ENCODE assay signal across 1 cellular context in the genomic region with DNA sequence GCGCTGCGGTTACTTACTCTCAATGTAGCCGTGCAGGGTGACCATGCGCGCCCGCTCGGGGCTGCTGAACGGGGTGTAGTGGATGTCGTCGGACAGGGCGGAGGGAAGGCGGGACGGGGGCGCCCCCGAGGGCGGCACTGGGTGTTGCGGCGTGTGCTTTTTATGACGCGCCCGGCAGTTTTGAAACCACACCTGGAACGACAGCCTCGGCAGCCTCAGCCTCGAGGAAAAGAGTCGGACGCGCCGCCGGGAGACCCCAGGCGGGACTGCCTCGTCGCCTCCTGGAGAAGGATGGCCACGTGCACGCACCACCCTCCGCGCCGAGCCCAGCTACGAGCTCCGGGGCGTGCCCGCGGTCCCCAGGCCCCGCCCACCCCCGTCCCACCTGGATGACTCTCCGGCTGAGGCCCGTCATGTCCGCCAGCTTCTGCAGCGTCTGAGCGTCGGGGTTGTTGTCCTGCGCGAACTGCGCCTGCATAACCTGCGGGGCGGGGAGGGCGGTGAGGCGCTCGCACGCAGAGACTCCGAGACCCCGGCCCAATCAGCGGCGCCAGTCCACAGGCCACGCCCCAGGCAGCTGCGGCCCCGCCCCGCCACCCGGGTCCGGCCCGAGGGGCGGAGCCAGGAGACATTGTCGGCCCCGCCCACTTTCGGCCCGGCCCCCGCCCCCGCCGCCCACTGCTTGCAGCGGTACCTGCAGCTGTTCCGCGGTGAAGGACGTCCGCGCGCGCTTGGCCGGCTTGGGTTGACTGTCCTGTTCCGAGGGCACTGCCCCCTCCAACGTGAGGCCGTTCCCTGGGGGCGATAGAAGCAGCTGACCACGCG.
TF ChIP-seq lines count a peak whose summit lies in the region.

No MANE protein-coding gene starts in this region.

TF ChIP-seq in HepG2, 621 proteins besides CTCF, POLR2A, EP300 and RAD21 (continued from another document and continues in another):
- TF ChIP-seq, protein P1, sequence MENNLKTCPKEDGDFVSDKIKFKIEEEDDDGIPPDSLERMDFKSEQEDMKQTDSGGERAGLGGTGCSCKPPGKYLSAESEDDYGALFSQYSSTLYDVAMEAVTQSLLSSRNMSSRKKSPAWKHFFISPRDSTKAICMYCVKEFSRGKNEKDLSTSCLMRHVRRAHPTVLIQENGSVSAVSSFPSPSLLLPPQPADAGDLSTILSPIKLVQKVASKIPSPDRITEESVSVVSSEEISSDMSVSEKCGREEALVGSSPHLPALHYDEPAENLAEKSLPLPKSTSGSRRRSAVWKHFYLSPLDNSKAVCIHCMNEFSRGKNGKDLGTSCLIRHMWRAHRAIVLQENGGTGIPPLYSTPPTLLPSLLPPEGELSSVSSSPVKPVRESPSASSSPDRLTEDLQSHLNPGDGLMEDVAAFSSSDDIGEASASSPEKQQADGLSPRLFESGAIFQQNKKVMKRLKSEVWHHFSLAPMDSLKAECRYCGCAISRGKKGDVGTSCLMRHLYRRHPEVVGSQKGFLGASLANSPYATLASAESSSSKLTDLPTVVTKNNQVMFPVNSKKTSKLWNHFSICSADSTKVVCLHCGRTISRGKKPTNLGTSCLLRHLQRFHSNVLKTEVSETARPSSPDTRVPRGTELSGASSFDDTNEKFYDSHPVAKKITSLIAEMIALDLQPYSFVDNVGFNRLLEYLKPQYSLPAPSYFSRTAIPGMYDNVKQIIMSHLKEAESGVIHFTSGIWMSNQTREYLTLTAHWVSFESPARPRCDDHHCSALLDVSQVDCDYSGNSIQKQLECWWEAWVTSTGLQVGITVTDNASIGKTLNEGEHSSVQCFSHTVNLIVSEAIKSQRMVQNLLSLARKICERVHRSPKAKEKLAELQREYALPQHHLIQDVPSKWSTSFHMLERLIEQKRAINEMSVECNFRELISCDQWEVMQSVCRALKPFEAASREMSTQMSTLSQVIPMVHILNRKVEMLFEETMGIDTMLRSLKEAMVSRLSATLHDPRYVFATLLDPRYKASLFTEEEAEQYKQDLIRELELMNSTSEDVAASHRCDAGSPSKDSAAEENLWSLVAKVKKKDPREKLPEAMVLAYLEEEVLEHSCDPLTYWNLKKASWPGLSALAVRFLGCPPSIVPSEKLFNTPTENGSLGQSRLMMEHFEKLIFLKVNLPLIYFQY (CRISPR knock-in tag; IDR thresholded peaks at IDR 0.05; ENCODE audit: borderline replicate concordance): no peak
- TF ChIP-seq, protein P2, sequence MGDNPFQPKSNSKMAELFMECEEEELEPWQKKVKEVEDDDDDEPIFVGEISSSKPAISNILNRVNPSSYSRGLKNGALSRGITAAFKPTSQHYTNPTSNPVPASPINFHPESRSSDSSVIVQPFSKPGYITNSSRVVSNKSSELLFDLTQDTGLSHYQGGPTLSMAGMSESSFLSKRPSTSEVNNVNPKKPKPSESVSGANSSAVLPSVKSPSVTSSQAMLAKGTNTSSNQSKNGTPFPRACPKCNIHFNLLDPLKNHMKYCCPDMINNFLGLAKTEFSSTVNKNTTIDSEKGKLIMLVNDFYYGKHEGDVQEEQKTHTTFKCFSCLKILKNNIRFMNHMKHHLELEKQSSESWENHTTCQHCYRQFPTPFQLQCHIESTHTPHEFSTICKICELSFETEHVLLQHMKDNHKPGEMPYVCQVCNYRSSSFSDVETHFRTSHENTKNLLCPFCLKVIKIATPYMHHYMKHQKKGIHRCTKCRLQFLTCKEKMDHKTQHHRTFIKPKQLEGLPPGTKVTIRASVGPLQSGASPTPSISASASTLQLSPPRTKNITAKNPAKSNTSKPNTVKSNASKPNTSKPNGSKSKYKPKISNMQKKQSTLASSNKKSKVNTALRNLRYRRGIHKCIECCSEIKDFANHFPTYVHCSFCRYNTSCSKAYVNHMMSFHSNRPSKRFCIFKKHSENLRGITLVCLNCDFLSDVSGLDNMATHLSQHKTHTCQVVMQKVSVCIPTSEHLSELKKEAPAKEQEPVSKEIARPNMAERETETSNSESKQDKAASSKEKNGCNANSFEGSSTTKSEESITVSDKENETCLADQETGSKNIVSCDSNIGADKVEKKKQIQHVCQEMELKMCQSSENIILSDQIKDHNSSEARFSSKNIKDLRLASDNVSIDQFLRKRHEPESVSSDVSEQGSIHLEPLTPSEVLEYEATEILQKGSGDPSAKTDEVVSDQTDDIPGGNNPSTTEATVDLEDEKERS (CRISPR knock-in tag; IDR thresholded peaks at IDR 0.05): no peak
- peak; percentile 52; the same call in 1 of the 2 replicates for TF ChIP-seq NFYB (CRISPR knock-in tag; IDR thresholded peaks at IDR 0.05)
- TF ChIP-seq ZNF501 (CRISPR knock-in tag; IDR thresholded peaks at IDR 0.05): no peak
- peak; percentile 59; the same call in 1 of the 2 replicates for TF ChIP-seq MED13 (CRISPR knock-in tag; IDR thresholded peaks at IDR 0.05)
- 0 out of 2 replicates have a peak, but pooled peaks have one; percentile 13 for TF ChIP-seq HMG20B (CRISPR knock-in tag; conservative IDR thresholded peaks at IDR 0.05)
- peak; percentile 56; the same call in 1 of the 2 replicates for TF ChIP-seq KDM2A (CRISPR knock-in tag; IDR thresholded peaks at IDR 0.05; ENCODE audit: borderline replicate concordance, low read depth)
- no peak for TF ChIP-seq ATF1 (CRISPR knock-in tag; IDR thresholded peaks at IDR 0.05)
- no peak for TF ChIP-seq KMT2A (CRISPR knock-in tag; IDR thresholded peaks at IDR 0.05)
- TF ChIP-seq HMGXB4 (CRISPR knock-in tag; IDR thresholded peaks at IDR 0.05; ENCODE audit: borderline replicate concordance in 1 of 2, low read depth in 1 of 2): peak in 1 of 2 experiments; percentile 23; a peak in 1 of 4 replicates
- TF ChIP-seq ZNF766 (CRISPR knock-in tag; IDR thresholded peaks at IDR 0.05; ENCODE audit: borderline replicate concordance): peak; percentile 80; the same call in 1 of the 2 replicates
- TF ChIP-seq ZNF557 (CRISPR knock-in tag; IDR thresholded peaks at IDR 0.05): 0 out of 2 replicates have a peak, but pooled peaks have one; percentile 37
- peak; percentile 65; the same call in 1 of the 2 replicates for TF ChIP-seq ZNF552 (CRISPR knock-in tag; IDR thresholded peaks at IDR 0.05; ENCODE audit: borderline replicate concordance)
- peak; percentile 74; the same call in 1 of the 2 replicates for TF ChIP-seq YEATS4 (CRISPR knock-in tag; IDR thresholded peaks at IDR 0.05; ENCODE audit: borderline replicate concordance)
- TF ChIP-seq TOE1 (CRISPR knock-in tag; IDR thresholded peaks at IDR 0.05): no peak
- 0 out of 2 replicates have a peak, but pooled peaks have one; percentile 64 for TF ChIP-seq ZNF749 (CRISPR knock-in tag; IDR thresholded peaks at IDR 0.05; ENCODE audit: borderline replicate concordance)
- 0 out of 2 replicates have a peak, but pooled peaks have one; percentile 51 for TF ChIP-seq ZNF337 (CRISPR knock-in tag; IDR thresholded peaks at IDR 0.05; ENCODE audit: borderline replicate concordance, low read depth)
- 0 out of 2 replicates have a peak, but pooled peaks have one; percentile 73 for TF ChIP-seq ZBTB42 (CRISPR knock-in tag; IDR thresholded peaks at IDR 0.05)
- no peak for TF ChIP-seq NR3C1 (CRISPR knock-in tag; IDR thresholded peaks at IDR 0.05)
- peak; percentile 64; the same call in 1 of the 2 replicates for TF ChIP-seq ZNF30 (CRISPR knock-in tag; IDR thresholded peaks at IDR 0.05)
- TF ChIP-seq HNRNPLL (IDR thresholded peaks at IDR 0.05; ENCODE audit: low read depth, low read length, poor library complexity, severe bottlenecking): peak; percentile 96
- peak; percentile 60 for TF ChIP-seq TBX2 (CRISPR knock-in tag; IDR thresholded peaks at IDR 0.05; ENCODE audit: borderline replicate concordance)
- TF ChIP-seq, protein P3, sequence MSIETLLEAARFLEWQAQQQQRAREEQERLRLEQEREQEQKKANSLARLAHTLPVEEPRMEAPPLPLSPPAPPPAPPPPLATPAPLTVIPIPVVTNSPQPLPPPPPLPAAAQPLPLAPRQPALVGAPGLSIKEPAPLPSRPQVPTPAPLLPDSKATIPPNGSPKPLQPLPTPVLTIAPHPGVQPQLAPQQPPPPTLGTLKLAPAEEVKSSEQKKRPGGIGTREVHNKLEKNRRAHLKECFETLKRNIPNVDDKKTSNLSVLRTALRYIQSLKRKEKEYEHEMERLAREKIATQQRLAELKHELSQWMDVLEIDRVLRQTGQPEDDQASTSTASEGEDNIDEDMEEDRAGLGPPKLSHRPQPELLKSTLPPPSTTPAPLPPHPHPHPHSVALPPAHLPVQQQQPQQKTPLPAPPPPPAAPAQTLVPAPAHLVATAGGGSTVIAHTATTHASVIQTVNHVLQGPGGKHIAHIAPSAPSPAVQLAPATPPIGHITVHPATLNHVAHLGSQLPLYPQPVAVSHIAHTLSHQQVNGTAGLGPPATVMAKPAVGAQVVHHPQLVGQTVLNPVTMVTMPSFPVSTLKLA (IDR thresholded peaks at IDR 0.05): no peak
- TF ChIP-seq, protein P4, sequence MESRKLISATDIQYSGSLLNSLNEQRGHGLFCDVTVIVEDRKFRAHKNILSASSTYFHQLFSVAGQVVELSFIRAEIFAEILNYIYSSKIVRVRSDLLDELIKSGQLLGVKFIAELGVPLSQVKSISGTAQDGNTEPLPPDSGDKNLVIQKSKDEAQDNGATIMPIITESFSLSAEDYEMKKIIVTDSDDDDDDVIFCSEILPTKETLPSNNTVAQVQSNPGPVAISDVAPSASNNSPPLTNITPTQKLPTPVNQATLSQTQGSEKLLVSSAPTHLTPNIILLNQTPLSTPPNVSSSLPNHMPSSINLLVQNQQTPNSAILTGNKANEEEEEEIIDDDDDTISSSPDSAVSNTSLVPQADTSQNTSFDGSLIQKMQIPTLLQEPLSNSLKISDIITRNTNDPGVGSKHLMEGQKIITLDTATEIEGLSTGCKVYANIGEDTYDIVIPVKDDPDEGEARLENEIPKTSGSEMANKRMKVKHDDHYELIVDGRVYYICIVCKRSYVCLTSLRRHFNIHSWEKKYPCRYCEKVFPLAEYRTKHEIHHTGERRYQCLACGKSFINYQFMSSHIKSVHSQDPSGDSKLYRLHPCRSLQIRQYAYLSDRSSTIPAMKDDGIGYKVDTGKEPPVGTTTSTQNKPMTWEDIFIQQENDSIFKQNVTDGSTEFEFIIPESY (CRISPR knock-in tag; IDR thresholded peaks at IDR 0.05): 0 out of 2 replicates have a peak, but pooled peaks have one; percentile 32
- TF ChIP-seq NONO (IDR thresholded peaks at IDR 0.05): no peak
- TF ChIP-seq NONO (CRISPR knock-in tag; conservative IDR thresholded peaks at IDR 0.05): peak; percentile 30
- no peak for TF ChIP-seq ZNF354B (CRISPR knock-in tag; IDR thresholded peaks at IDR 0.05)
- peak; percentile 75; the same call in 1 of the 2 replicates for TF ChIP-seq ZNF841 (CRISPR knock-in tag; IDR thresholded peaks at IDR 0.05; ENCODE audit: borderline replicate concordance)
- peak; percentile 29; the same call in 1 of the 2 replicates for TF ChIP-seq ZNF280B (CRISPR knock-in tag; IDR thresholded peaks at IDR 0.05; ENCODE audit: borderline replicate concordance)
- 0 out of 2 replicates have a peak, but pooled peaks have one; percentile 18 for TF ChIP-seq ETV5 (CRISPR knock-in tag; IDR thresholded peaks at IDR 0.05; ENCODE audit: borderline replicate concordance)
- peak; percentile 83 for TF ChIP-seq KDM5B (CRISPR knock-in tag; IDR thresholded peaks at IDR 0.05; ENCODE audit: borderline replicate concordance)
- TF ChIP-seq MAX (IDR thresholded peaks at IDR 0.05): peak; percentile 96
- no peak for TF ChIP-seq CBX2 (IDR thresholded peaks at IDR 0.05; ENCODE audit: low read depth, low read length)
- no peak for TF ChIP-seq CBX2 (CRISPR knock-in tag; IDR thresholded peaks at IDR 0.05; ENCODE audit: low read depth)
- TF ChIP-seq CHCHD3 (CRISPR knock-in tag; IDR thresholded peaks at IDR 0.05): peak; percentile 78; the same call in 1 of the 2 replicates
- 0 out of 2 replicates have a peak, but pooled peaks have one; percentile 35 for TF ChIP-seq KLF15 (CRISPR knock-in tag; IDR thresholded peaks at IDR 0.05; ENCODE audit: borderline replicate concordance)
- TF ChIP-seq ZSCAN21 (CRISPR knock-in tag; IDR thresholded peaks at IDR 0.05; ENCODE audit: borderline replicate concordance): peak; percentile 69; the same call in 1 of the 2 replicates
- TF ChIP-seq ZBTB7B (CRISPR knock-in tag; IDR thresholded peaks at IDR 0.05): no peak
- peak; percentile 30; the same call in 1 of the 2 replicates for TF ChIP-seq FOXC1 (CRISPR knock-in tag; IDR thresholded peaks at IDR 0.05; ENCODE audit: borderline replicate concordance)
- TF ChIP-seq SIX4 (CRISPR knock-in tag; IDR thresholded peaks at IDR 0.05): no peak
- TF ChIP-seq, protein P5, sequence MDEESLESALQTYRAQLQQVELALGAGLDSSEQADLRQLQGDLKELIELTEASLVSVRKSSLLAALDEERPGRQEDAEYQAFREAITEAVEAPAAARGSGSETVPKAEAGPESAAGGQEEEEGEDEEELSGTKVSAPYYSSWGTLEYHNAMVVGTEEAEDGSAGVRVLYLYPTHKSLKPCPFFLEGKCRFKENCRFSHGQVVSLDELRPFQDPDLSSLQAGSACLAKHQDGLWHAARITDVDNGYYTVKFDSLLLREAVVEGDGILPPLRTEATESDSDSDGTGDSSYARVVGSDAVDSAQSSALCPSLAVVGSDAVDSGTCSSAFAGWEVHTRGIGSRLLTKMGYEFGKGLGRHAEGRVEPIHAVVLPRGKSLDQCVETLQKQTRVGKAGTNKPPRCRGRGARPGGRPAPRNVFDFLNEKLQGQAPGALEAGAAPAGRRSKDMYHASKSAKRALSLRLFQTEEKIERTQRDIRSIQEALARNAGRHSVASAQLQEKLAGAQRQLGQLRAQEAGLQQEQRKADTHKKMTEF (CRISPR knock-in tag; IDR thresholded peaks at IDR 0.05): peak; percentile 69; the same call in 1 of the 2 replicates
